ENCODE assay signal across 25 cellular contexts in genomic region chr3:128355549-128355930, GRCh38.
"Had no signal": no experiment of that assay in that cellular context is flagged by ENCODE, and none has a peak within 500 bp of the region (broad histone marks: within the 10 kb centered on the region; RNA-seq: fewer than 3 reads in every experiment).

No MANE protein-coding gene starts in this region.

- H3K4me3 Mint-ChIP-seq: activated CD8-positive, alpha-beta T cell treated with anti-CD3 and anti-CD28 coated beads, Interleukin-2, amount 10 ng/mL, durations not matched to agents 7 days and 5 days; activated naive CD4-positive, alpha-beta T cell treated with anti-CD3 and anti-CD28 coated beads, Interleukin-2, amount 50 U/mL, for 24 hours; T-cell had no signal

- H3K9me3 Mint-ChIP-seq: activated naive CD4-positive, alpha-beta T cell treated with anti-CD3 and anti-CD28 coated beads, Interleukin-2, amount 50 U/mL, for 24 hours; T-cell had no signal

- ATAC-seq: activated CD4-positive, CD25-positive, alpha-beta regulatory T cell treated with anti-CD3 and anti-CD28 coated beads, Interleukin-2, amount 50 U/mL, for 24 hours; activated CD8-positive, alpha-beta T cell treated with anti-CD3 and anti-CD28 coated beads, Interleukin-2, amount 10 ng/mL, durations not matched to agents 7 days and 5 days; Panc1; Right ventricle myocardium inferior; T-cell had no signal

- H3K4me1 Mint-ChIP-seq: activated naive CD4-positive, alpha-beta T cell treated with anti-CD3 and anti-CD28 coated beads, Interleukin-2, amount 50 U/mL, for 24 hours; T-cell had no signal

- H3K27me3 Mint-ChIP-seq: activated naive CD4-positive, alpha-beta T cell treated with anti-CD3 and anti-CD28 coated beads, Interleukin-2, amount 50 U/mL, for 24 hours; T-cell had no signal

- H3K4me3 ChIP-seq: MG63, SK-N-MC had no signal

- H3K27ac Mint-ChIP-seq: activated CD8-positive, alpha-beta T cell treated with anti-CD3 and anti-CD28 coated beads, Interleukin-2, amount 10 ng/mL, durations not matched to agents 7 days and 5 days; activated naive CD4-positive, alpha-beta T cell treated with anti-CD3 and anti-CD28 coated beads, Interleukin-2, amount 50 U/mL, for 24 hours; T-cell had no signal

- DNase-seq: activated CD4-positive, alpha-beta T cell treated with anti-CD3 and anti-CD28 coated beads for 4 hours; activated CD4-positive, alpha-beta T cell treated with anti-CD3 and anti-CD28 coated beads, Interleukin-2, amount 50 U/mL, for 4 hours; activated CD8-positive, alpha-beta memory T cell treated with anti-CD3 and anti-CD28 coated beads, Interleukin-2, amount 50 U/mL, for 48 hours; activated CD8-positive, alpha-beta T cell treated with anti-CD3 and anti-CD28 coated beads, Interleukin-2, amount 10 ng/mL, durations not matched to agents 7 days and 5 days; activated effector memory CD4-positive, alpha-beta T cell treated with Interleukin-2 at 50 U/mL for 16 hours; activated naive CD4-positive, alpha-beta T cell; activated T-cell treated with anti-CD3 and anti-CD28 coated beads, Interleukin-2, amount 50 U/mL, for 1 hour; anterior cingulate cortex; caudate nucleus; MG63; NCI-H1105; NCI-H1436; NCI-H1694 treated with DMSO at 0.1 percent for 48 hours; NCI-H2029 treated with DMSO at 0.1 percent for 48 hours; NCI-H345; NCI-H510A; NCI-H526 treated with DMSO at 0.1 percent for 48 hours; NCI-H82; RPMI8226; T-cell had no signal
